1 cellular context compared by ENCODE assay signal in the genomic region with DNA sequence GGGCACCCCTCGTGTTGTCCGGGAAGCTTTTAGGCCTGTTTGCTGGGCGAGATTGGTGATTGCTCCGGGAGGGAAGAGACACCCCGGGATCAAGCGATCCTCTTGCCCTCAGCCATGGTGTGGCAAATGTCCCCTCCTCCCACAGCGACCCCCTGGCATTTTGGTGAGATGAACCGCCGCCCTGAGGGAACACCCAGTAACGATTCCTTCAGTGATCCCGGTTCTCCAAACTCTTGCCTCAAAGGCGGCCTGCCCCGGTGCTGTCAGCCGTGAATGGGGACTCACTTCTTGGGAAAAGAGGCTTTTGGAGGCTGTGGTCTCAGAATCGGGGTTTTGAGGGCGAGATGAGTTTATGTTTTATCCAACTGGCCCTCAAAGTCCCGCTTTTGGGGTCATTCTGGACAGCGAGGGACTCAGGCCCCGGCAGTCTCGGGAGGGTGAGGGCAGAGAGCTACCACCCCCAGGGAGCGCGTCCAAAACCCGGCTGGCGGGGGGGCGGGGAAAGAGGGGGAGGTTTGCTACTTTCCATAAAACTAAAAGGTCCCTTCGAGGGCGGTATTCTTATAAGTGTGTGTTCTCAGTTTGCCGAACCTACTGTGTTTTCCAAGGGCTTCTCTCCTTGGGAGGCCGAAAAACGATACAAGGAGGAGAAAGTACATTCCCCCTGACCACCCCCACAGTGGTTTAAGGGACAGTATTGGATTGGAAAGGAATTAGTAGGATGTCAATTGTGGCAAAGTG.
TF ChIP-seq lines count a peak whose summit lies in the region.

No MANE protein-coding gene starts in this region.

TF ChIP-seq in HepG2, 621 proteins besides CTCF, POLR2A, EP300 and RAD21 (continued from another document and continues in another):
- TF ChIP-seq ZNF724P (CRISPR knock-in tag; IDR thresholded peaks at IDR 0.05; ENCODE audit: borderline replicate concordance) = peak; percentile 73; the same call in 1 of the 2 replicates
- TF ChIP-seq, protein P1, sequence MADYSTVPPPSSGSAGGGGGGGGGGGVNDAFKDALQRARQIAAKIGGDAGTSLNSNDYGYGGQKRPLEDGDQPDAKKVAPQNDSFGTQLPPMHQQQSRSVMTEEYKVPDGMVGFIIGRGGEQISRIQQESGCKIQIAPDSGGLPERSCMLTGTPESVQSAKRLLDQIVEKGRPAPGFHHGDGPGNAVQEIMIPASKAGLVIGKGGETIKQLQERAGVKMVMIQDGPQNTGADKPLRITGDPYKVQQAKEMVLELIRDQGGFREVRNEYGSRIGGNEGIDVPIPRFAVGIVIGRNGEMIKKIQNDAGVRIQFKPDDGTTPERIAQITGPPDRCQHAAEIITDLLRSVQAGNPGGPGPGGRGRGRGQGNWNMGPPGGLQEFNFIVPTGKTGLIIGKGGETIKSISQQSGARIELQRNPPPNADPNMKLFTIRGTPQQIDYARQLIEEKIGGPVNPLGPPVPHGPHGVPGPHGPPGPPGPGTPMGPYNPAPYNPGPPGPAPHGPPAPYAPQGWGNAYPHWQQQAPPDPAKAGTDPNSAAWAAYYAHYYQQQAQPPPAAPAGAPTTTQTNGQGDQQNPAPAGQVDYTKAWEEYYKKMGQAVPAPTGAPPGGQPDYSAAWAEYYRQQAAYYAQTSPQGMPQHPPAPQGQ (CRISPR knock-in tag; IDR thresholded peaks at IDR 0.05; ENCODE audit: borderline replicate concordance) = 0 out of 2 replicates have a peak, but pooled peaks have one; percentile 40
- no peak for TF ChIP-seq FOSL2 (CRISPR knock-in tag; IDR thresholded peaks at IDR 0.05)
- no peak for TF ChIP-seq GTF2F1 (IDR thresholded peaks at IDR 0.05; ENCODE audit: low read length)
- peak; percentile 48; the same call in 1 of the 2 replicates for TF ChIP-seq ZNF547 (CRISPR knock-in tag; IDR thresholded peaks at IDR 0.05)
- TF ChIP-seq ZNF343 (CRISPR knock-in tag; IDR thresholded peaks at IDR 0.05) = 0 out of 2 replicates have a peak, but pooled peaks have one; percentile 38
- 0 out of 2 replicates have a peak, but pooled peaks have one; percentile 41 for TF ChIP-seq RBFOX2 (IDR thresholded peaks at IDR 0.05; ENCODE audit: low read depth, low read length)
- TF ChIP-seq TBX3 (IDR thresholded peaks at IDR 0.05; ENCODE audit: borderline replicate concordance) = no peak
- 0 out of 2 replicates have a peak, but pooled peaks have one; percentile 17 for TF ChIP-seq MXD4 (CRISPR knock-in tag; IDR thresholded peaks at IDR 0.05)
- TF ChIP-seq MED1 (CRISPR knock-in tag; IDR thresholded peaks at IDR 0.05) = 0 out of 2 replicates have a peak, but pooled peaks have one; percentile 25
- TF ChIP-seq MAZ (IDR thresholded peaks at IDR 0.05; ENCODE audit: borderline replicate concordance, low read depth, low read length) = no peak
- TF ChIP-seq MAZ (CRISPR knock-in tag; IDR thresholded peaks at IDR 0.05; ENCODE audit: low read depth) = peak; percentile 39; the same call in 1 of the 2 replicates
- TF ChIP-seq CREBL2 (CRISPR knock-in tag; IDR thresholded peaks at IDR 0.05; ENCODE audit: borderline replicate concordance) = 0 out of 2 replicates have a peak, but pooled peaks have one; percentile 40
- TF ChIP-seq, protein P2, sequence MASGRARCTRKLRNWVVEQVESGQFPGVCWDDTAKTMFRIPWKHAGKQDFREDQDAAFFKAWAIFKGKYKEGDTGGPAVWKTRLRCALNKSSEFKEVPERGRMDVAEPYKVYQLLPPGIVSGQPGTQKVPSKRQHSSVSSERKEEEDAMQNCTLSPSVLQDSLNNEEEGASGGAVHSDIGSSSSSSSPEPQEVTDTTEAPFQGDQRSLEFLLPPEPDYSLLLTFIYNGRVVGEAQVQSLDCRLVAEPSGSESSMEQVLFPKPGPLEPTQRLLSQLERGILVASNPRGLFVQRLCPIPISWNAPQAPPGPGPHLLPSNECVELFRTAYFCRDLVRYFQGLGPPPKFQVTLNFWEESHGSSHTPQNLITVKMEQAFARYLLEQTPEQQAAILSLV (CRISPR knock-in tag; IDR thresholded peaks at IDR 0.05; ENCODE audit: borderline replicate concordance) = 0 out of 2 replicates have a peak, but pooled peaks have one; percentile 63
- TF ChIP-seq, protein P3, sequence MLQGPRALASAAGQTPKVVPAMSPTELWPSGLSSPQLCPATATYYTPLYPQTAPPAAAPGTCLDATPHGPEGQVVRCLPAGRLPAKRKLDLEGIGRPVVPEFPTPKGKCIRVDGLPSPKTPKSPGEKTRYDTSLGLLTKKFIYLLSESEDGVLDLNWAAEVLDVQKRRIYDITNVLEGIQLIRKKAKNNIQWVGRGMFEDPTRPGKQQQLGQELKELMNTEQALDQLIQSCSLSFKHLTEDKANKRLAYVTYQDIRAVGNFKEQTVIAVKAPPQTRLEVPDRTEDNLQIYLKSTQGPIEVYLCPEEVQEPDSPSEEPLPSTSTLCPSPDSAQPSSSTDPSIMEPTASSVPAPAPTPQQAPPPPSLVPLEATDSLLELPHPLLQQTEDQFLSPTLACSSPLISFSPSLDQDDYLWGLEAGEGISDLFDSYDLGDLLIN (CRISPR knock-in tag; IDR thresholded peaks at IDR 0.05; ENCODE audit: borderline replicate concordance) = no peak
- no peak for TF ChIP-seq ZNF577 (CRISPR knock-in tag; IDR thresholded peaks at IDR 0.05; ENCODE audit: borderline replicate concordance, low read depth)
- TF ChIP-seq ZNF644 (CRISPR knock-in tag; IDR thresholded peaks at IDR 0.05; ENCODE audit: low read depth) = no peak
- 0 out of 2 replicates have a peak, but pooled peaks have one; percentile 60 for TF ChIP-seq PCBP1 (IDR thresholded peaks at IDR 0.05; ENCODE audit: borderline replicate concordance, low read depth, low read length)
- 0 out of 2 replicates have a peak, but pooled peaks have one; percentile 39 for TF ChIP-seq ZNF224 (CRISPR knock-in tag; IDR thresholded peaks at IDR 0.05)
- TF ChIP-seq ZNF276 (CRISPR knock-in tag; IDR thresholded peaks at IDR 0.05; ENCODE audit: low read depth) = 0 out of 2 replicates have a peak, but pooled peaks have one; percentile 21
- TF ChIP-seq ATF5 (CRISPR knock-in tag; IDR thresholded peaks at IDR 0.05; ENCODE audit: low read depth) = 0 out of 2 replicates have a peak, but pooled peaks have one; percentile 71
- TF ChIP-seq KLF16 (CRISPR knock-in tag; IDR thresholded peaks at IDR 0.05) = 0 out of 4 replicates have a peak, but pooled peaks of 1 of the 2 experiments have one; percentile 34
- peak; percentile 53; the same call in 1 of the 2 replicates for TF ChIP-seq ZNF512B (CRISPR knock-in tag; IDR thresholded peaks at IDR 0.05; ENCODE audit: borderline replicate concordance)
- TF ChIP-seq ZNF430 (CRISPR knock-in tag; IDR thresholded peaks at IDR 0.05) = 0 out of 2 replicates have a peak, but pooled peaks have one; percentile 30
- TF ChIP-seq THAP9 (CRISPR knock-in tag; IDR thresholded peaks at IDR 0.05; ENCODE audit: borderline replicate concordance) = peak; percentile 43
- TF ChIP-seq ZNF574 (CRISPR knock-in tag; IDR thresholded peaks at IDR 0.05) = 0 out of 2 replicates have a peak, but pooled peaks have one; percentile 16
- TF ChIP-seq, protein P4, sequence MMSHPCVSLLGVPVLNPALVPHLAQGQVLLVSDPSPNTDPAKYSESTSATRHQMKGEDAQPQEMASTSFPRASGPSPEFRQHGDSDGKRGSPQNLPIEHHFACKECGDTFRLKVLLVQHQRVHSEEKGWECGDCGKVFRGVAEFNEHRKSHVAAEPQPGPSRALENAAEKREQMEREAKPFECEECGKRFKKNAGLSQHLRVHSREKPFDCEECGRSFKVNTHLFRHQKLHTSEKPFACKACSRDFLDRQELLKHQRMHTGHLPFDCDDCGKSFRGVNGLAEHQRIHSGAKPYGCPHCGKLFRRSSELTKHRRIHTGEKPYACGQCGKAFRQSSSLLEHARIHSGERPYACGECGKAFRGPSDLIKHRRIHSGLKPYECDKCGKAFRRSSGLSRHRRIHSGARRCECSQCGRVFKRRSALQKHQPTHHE (CRISPR knock-in tag; IDR thresholded peaks at IDR 0.05; ENCODE audit: borderline replicate concordance) = peak; percentile 66; the same call in 1 of the 2 replicates
- TF ChIP-seq HNRNPLL (IDR thresholded peaks at IDR 0.05; ENCODE audit: low read depth, low read length, poor library complexity, severe bottlenecking) = no peak
- peak; percentile 51; the same call in 1 of the 2 replicates for TF ChIP-seq ZNF567 (CRISPR knock-in tag; IDR thresholded peaks at IDR 0.05; ENCODE audit: borderline replicate concordance)
- peak; percentile 75; the same call in 1 of the 2 replicates for TF ChIP-seq MTA1 (CRISPR knock-in tag; IDR thresholded peaks at IDR 0.05; ENCODE audit: borderline replicate concordance)
- TF ChIP-seq ZNF605 (CRISPR knock-in tag; IDR thresholded peaks at IDR 0.05) = peak; percentile 72
- TF ChIP-seq ZNF781 (CRISPR knock-in tag; IDR thresholded peaks at IDR 0.05; ENCODE audit: borderline replicate concordance, not compliant biosample characterization) = peak; percentile 50
- TF ChIP-seq, protein P5, sequence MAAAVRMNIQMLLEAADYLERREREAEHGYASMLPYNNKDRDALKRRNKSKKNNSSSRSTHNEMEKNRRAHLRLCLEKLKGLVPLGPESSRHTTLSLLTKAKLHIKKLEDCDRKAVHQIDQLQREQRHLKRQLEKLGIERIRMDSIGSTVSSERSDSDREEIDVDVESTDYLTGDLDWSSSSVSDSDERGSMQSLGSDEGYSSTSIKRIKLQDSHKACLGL (CRISPR knock-in tag; IDR thresholded peaks at IDR 0.05) = peak; percentile 67; the same call in 1 of the 2 replicates
